Comparison of ENCODE assay signal across 1 cellular context in the genomic region with DNA sequence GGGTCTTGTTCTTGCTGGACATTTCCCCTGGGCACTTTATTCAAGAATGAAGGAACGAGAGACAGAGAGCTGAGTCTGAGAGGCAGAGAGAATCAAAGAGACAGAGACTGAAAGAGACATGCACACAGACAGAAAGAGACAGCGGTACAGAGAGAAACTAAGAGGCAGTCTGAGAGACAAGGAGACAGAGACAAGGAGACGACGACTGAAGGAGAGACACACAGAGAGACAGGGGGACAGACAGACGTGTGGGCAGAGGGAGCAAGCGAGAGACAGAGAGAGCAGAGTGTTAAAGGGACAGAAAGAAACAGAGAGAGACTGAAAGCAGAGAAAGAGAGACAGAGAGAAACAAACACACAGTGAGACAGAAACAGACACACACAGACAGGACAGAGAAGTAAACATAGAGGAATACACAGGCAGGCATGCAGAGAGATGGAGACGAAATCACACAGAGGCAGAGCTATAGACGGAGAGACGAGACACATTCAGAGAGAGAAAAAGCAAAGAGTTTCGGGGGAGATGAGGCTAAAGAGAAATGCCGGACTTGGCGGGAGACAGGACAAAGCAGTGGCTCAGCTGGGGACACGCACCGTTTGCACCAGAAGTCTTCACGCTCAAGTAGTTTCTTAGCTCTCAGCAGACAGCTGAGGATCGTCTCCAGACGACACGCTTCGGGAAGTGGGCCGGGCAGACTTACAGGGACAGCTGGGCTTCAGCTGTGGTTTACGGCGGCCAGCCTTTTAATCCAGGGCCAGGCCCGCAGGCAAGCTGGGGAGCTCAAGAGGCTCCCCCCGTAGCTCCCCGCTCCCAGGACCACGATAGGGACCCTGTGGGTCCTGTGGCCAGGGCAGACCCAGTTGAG.
TF ChIP-seq lines count a peak whose summit lies in the region.

No MANE protein-coding gene starts in this region.

TF ChIP-seq in K562, 482 proteins besides CTCF, POLR2A, EP300 and RAD21 (continued from another document):
- TF ChIP-seq, protein P1, sequence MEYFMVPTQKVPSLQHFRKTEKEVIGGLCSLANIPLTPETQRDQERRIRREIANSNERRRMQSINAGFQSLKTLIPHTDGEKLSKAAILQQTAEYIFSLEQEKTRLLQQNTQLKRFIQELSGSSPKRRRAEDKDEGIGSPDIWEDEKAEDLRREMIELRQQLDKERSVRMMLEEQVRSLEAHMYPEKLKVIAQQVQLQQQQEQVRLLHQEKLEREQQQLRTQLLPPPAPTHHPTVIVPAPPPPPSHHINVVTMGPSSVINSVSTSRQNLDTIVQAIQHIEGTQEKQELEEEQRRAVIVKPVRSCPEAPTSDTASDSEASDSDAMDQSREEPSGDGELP (CRISPR knock-in tag; IDR thresholded peaks at IDR 0.05; ENCODE audit: borderline replicate concordance) = peak; percentile 18; the same call in 1 of the 2 replicates
- TF ChIP-seq SMARCA5 (IDR thresholded peaks at IDR 0.05) = peak; percentile 16; the same call in 1 of the 2 replicates
- TF ChIP-seq, protein P2, sequence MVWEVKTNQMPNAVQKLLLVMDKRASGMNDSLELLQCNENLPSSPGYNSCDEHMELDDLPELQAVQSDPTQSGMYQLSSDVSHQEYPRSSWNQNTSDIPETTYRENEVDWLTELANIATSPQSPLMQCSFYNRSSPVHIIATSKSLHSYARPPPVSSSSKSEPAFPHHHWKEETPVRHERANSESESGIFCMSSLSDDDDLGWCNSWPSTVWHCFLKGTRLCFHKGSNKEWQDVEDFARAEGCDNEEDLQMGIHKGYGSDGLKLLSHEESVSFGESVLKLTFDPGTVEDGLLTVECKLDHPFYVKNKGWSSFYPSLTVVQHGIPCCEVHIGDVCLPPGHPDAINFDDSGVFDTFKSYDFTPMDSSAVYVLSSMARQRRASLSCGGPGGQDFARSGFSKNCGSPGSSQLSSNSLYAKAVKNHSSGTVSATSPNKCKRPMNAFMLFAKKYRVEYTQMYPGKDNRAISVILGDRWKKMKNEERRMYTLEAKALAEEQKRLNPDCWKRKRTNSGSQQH (CRISPR knock-in tag; IDR thresholded peaks at IDR 0.05) = 0 out of 2 replicates have a peak, but pooled peaks have one; percentile 16
